In genomic region chr11:78946945-78947914, GRCh38 we compare ENCODE assay signal across 1 cellular context.
TF ChIP-seq lines count a peak whose summit lies in the region.

No MANE protein-coding gene starts in this region.

TF ChIP-seq in H1, 55 proteins besides CTCF, POLR2A, EP300 and RAD21:
- TF ChIP-seq SUZ12 (IDR thresholded peaks at IDR 0.05; ENCODE audit: low read length) (no peak), CEBPB (IDR thresholded peaks at IDR 0.05; ENCODE audit: low read depth, low read length) (no peak), JUN (IDR thresholded peaks at IDR 0.05; ENCODE audit: low read depth, low read length) (no peak)
